ENCODE assay signal across 11 cellular contexts in genomic region chr18:80200171-80200931, GRCh38. TPM values are rescaled to one million over a fixed set of nuclear protein-coding genes. Genes with fewer than 3 reads are reported as not detected.
DNase-seq lines count a peak whose midpoint lies in the region; ATAC-seq, FAIRE-seq and TF ChIP-seq lines count a peak whose summit lies in the region.
"Had no signal": no experiment of that assay in that cellular context is flagged by ENCODE, and none has a peak within 500 bp of the region (broad histone marks: within the 10 kb centered on the region; RNA-seq: fewer than 3 reads in every experiment).

No MANE protein-coding gene starts in this region.

- H3K27me3 ChIP-seq in neural progenitor cell (no peaks in the 10 kb centered on the region), left lung (peaks cover 0 to 6% of the 10 kb centered on the region in 2 donors)

- peak; percentile 36 for DNase-seq in D721Med (ENCODE audit: insufficient read length, low spot score)
- DNase-seq in LNCaP clone FGC (ENCODE audit: low read depth) = no peak
- DNase-seq in cerebellar cortex (ENCODE audit: low spot score) = peak; percentile 24
- peak; percentile 59 for DNase-seq in neural progenitor cell (ENCODE audit: low spot score)
- no peak for DNase-seq in stimulated activated CD4-positive, alpha-beta T cell treated with anti-CD3 and anti-CD28 coated beads, Interleukin-12 subunit alpha, Interleukin-12 subunit beta, amount 100 ng/mL, for 4 hours
- no peak for DNase-seq in stimulated activated CD4-positive, alpha-beta T cell treated with anti-CD3 and anti-CD28 coated beads, Interleukin-4, amount 100 ng/mL, for 24 hours
- no peak for DNase-seq in left lung
- no peak for DNase-seq in activated CD4-positive, alpha-beta T cell treated with anti-CD3 and anti-CD28 coated beads for 36 hours
- DNase-seq: activated CD4-positive, alpha-beta T cell treated with anti-CD3 and anti-CD28 coated beads, Interleukin-2, amount 50 U/mL, for 48 hours; effector memory CD4-positive, alpha-beta T cell; NCI-H2029 had no signal

- POLR2A ChIA-PET in activated CD4-positive, alpha-beta T cell treated with anti-CD3 and anti-CD28 coated beads for 36 hours (lab: Charles Lee) = no interaction called here

- peak overlapping the region; percentile 31 for H3K4me3 Mint-ChIP-seq in neural progenitor cell
- H3K4me3 Mint-ChIP-seq in activated CD4-positive, alpha-beta T cell treated with anti-CD3 and anti-CD28 coated beads for 36 hours = no peak overlapping the region

- ATAC-seq in left lung = no peak
- ATAC-seq in activated CD4-positive, alpha-beta T cell treated with anti-CD3 and anti-CD28 coated beads for 36 hours = no peak

- peak; percentile 7 for TF ChIP-seq CTCF in D721Med (IDR thresholded peaks at IDR 0.05; ENCODE audit: insufficient read depth, missing control alignments)
- TF ChIP-seq CTCF in LNCaP clone FGC (IDR thresholded peaks at IDR 0.05; ENCODE audit: control insufficient read depth, extremely low read depth, insufficient read depth) = peak; percentile 39
- peak; percentile 39 for TF ChIP-seq CTCF in neural progenitor cell (IDR thresholded peaks at IDR 0.05)
- TF ChIP-seq CTCF in left lung (IDR thresholded peaks at IDR 0.05) = no peak

- H3K79me2 ChIP-seq in neural progenitor cell (ENCODE audit: low read depth) = peaks cover 7% of the 10 kb centered on the region

- no peak overlapping the region for H3K4me2 ChIP-seq in neural progenitor cell

- peaks cover 10% of the 10 kb centered on the region for H3K36me3 Mint-ChIP-seq in neural progenitor cell
- H3K36me3 Mint-ChIP-seq in activated CD4-positive, alpha-beta T cell treated with anti-CD3 and anti-CD28 coated beads for 36 hours (ENCODE audit: low read depth) = no peaks in the 10 kb centered on the region

- no peak overlapping the region for H3K9ac ChIP-seq in neural progenitor cell

- intact Hi-C loops in left lung (cut with DNase I) = no loop called here
- intact Hi-C loops in activated CD4-positive, alpha-beta T cell treated with anti-CD3 and anti-CD28 coated beads for 36 hours (cut with DNase I, micrococcal nuclease) = loop anchor here in 1 of 2 experiments (2.0 kb wide), 1 partner anchor 44 kb away; no protein-coding TSS in a partner anchor

- H3K27ac ChIP-seq in neural progenitor cell = no peak overlapping the region
- H3K27ac ChIP-seq in left lung = no peak overlapping the region

- CTCF ChIA-PET in activated CD4-positive, alpha-beta T cell treated with anti-CD3 and anti-CD28 coated beads for 36 hours (lab: Charles Lee) = interaction anchor here (1.3 to 2.3 kb wide), 2 partner anchors 9 to 10 kb away, joined by 3 to 7 read pairs; no protein-coding TSS in a partner anchor

- peaks cover 11% of the 10 kb centered on the region for H3F3A ChIP-seq in neural progenitor cell (ENCODE audit: low read depth)

- H3K36me3 ChIP-seq in neural progenitor cell = no peaks in the 10 kb centered on the region
- no peaks in the 10 kb centered on the region for H3K36me3 ChIP-seq in left lung

- H3K9me3 ChIP-seq in neural progenitor cell (ENCODE audit: low read depth) (no peaks in the 10 kb centered on the region), left lung (no peaks in the 10 kb centered on the region)

- no peak overlapping the region for H2AFZ ChIP-seq in neural progenitor cell (replicated peaks)

- H3K4me1 ChIP-seq in neural progenitor cell (peaks cover 25% of the 10 kb centered on the region), left lung (no peaks in the 10 kb centered on the region)

- H3K9me3 Mint-ChIP-seq in neural progenitor cell = peaks cover 2% of the 10 kb centered on the region
- H3K9me3 Mint-ChIP-seq in activated CD4-positive, alpha-beta T cell treated with anti-CD3 and anti-CD28 coated beads for 36 hours (ENCODE audit: low read depth) = no peaks in the 10 kb centered on the region

- H3K27ac Mint-ChIP-seq in neural progenitor cell = peak overlapping the region; percentile 88
- H3K27ac Mint-ChIP-seq in activated CD4-positive, alpha-beta T cell treated with anti-CD3 and anti-CD28 coated beads for 36 hours = no peak overlapping the region

- H3K4me3 ChIP-seq in LNCaP clone FGC (ENCODE audit: low read depth, low read length) (no peak overlapping the region), neural progenitor cell (no peak overlapping the region), left lung (no peak overlapping the region)

- FAIRE-seq in D721Med (lab: Jason Lieb, UNC) = peak; percentile 88

- H4K20me1 ChIP-seq in neural progenitor cell (ENCODE audit: low read depth) = peaks cover 17% of the 10 kb centered on the region

- H3K4me1 Mint-ChIP-seq in neural progenitor cell = peaks cover 64% of the 10 kb centered on the region
- H3K4me1 Mint-ChIP-seq in activated CD4-positive, alpha-beta T cell treated with anti-CD3 and anti-CD28 coated beads for 36 hours = peaks cover 17% of the 10 kb centered on the region

- peaks cover 5% of the 10 kb centered on the region for H3K27me3 Mint-ChIP-seq in neural progenitor cell (ENCODE audit: insufficient read depth, low read depth)
- peaks cover 51% of the 10 kb centered on the region for H3K27me3 Mint-ChIP-seq in activated CD4-positive, alpha-beta T cell treated with anti-CD3 and anti-CD28 coated beads for 36 hours

RNA-seq across cellular contexts. Expression of gene PARD6G, which starts 47.0 kb away (rescaled TPM):
- total RNA-seq in neural progenitor cell (ENCODE audit: low replicate concordance) (21.8 and 25.2 TPM in 2 replicates), left lung (1 to 10 TPM; 6.9 to 7.1 TPM)
- not detected for total RNA-seq in activated CD4-positive, alpha-beta T cell treated with anti-CD3 and anti-CD28 coated beads for 36 hours

Comparison
In these comparisons a context has a peak if more than half of its experiments do, and no peak if none do; other contexts are left out.
1. DNase-seq: peak in D721Med (single experiment), cerebellar cortex (single experiment) and neural progenitor cell (single experiment); none in LNCaP clone FGC (single experiment), stimulated activated CD4-positive, alpha-beta T cell treated with anti-CD3 and anti-CD28 coated beads, Interleukin-12 subunit alpha, Interleukin-12 subunit beta, amount 100 ng/mL, for 4 hours (single experiment), stimulated activated CD4-positive, alpha-beta T cell treated with anti-CD3 and anti-CD28 coated beads, Interleukin-4, amount 100 ng/mL, for 24 hours (single experiment), left lung (0 of 2) and activated CD4-positive, alpha-beta T cell treated with anti-CD3 and anti-CD28 coated beads for 36 hours (single experiment).
2. CTCF ChIP-seq: peak in D721Med (single experiment), LNCaP clone FGC (single experiment) and neural progenitor cell (single experiment); none in left lung (0 of 2).
3. RNA of gene PARD6G, which starts 47.0 kb away (total RNA-seq): 21.8 to 25.2 TPM in neural progenitor cell and 6.9 to 7.1 TPM in left lung; not detected in activated CD4-positive, alpha-beta T cell treated with anti-CD3 and anti-CD28 coated beads for 36 hours; every median in the first group is over 4 times any median in the second.